In genomic region chr7:72244826-72245398, GRCh38 we compare ENCODE assay signal across 28 cellular contexts.
"Had no signal": no experiment of that assay in that cellular context is flagged by ENCODE, and none has a peak within 500 bp of the region (broad histone marks: within the 10 kb centered on the region; RNA-seq: fewer than 3 reads in every experiment).

No MANE protein-coding gene starts in this region.

- H3K27ac ChIP-seq: colonic mucosa, epithelial cell of prostate, esophagus squamous epithelium, neural progenitor cell, parathyroid adenoma, skin epidermis, spleen, testis, tibial artery had no signal

- H3K36me3 Mint-ChIP-seq: mesothelial cell of epicardium; stimulated activated memory B cell treated with anti-CD40 and anti-IgM and Interleukin-4, amounts not matched to agents 10 μg/mL and 1 μg/mL and 100 μg/mL, for 72 hours had no signal

- DNase-seq: colonic mucosa; effector CD8-positive, alpha-beta T cell; endodermal cell; esophagus squamous epithelium; kidney; mesenchymal stem cell; mucosa of descending colon; naive B cell; right cardiac atrium; spleen; stimulated activated CD4-positive, alpha-beta T cell treated with anti-CD3 and anti-CD28 coated beads, Interleukin-4, amount 100 ng/mL, for 4 hours; stimulated activated naive CD8-positive, alpha-beta T cell treated with anti-CD3 and anti-CD28 coated beads, Interleukin-15, Interleukin-2, amounts not matched to agents 100 U/mL and 50 U/mL, for 24 hours; substantia nigra; testis; tibial artery had no signal

- H2AFZ ChIP-seq: neural progenitor cell, parathyroid adenoma had no signal

- H3K79me2 ChIP-seq: parathyroid adenoma had no signal

- ATAC-seq: left lobe of liver; mucosa of descending colon; natural killer cell treated with Interleukin-12 subunit alpha and Interleukin-12 subunit beta and Interleukin-15 and Interleukin-18, amount 100 ng/mL, for 72 hours; right cardiac atrium; stimulated activated memory B cell treated with anti-CD40 and anti-IgM and Interleukin-4, amounts not matched to agents 10 μg/mL and 1 μg/mL and 100 μg/mL, for 72 hours; stimulated activated naive CD8-positive, alpha-beta T cell treated with anti-CD3 and anti-CD28 coated beads, Interleukin-15, Interleukin-2, amounts not matched to agents 100 U/mL and 50 U/mL, for 24 hours had no signal

- H3K4me1 ChIP-seq: colonic mucosa, esophagus squamous epithelium, neural progenitor cell, parathyroid adenoma, spleen, testis, tibial artery had no signal

- H3K4me1 Mint-ChIP-seq: mesothelial cell of epicardium; naive B cell; neural progenitor cell; stimulated activated memory B cell treated with anti-CD40 and anti-IgM and Interleukin-4, amounts not matched to agents 10 μg/mL and 1 μg/mL and 100 μg/mL, for 72 hours had no signal

- H3K9me3 ChIP-seq: colonic mucosa, testis had no signal

- H3K36me3 ChIP-seq: colonic mucosa, esophagus squamous epithelium, neural progenitor cell, spleen, tibial artery had no signal

- H3K27me3 ChIP-seq: colonic mucosa, esophagus squamous epithelium, neural progenitor cell, spleen, testis, tibial artery had no signal

- FAIRE-seq: frontal cortex, kidney had no signal

- H3K4me3 ChIP-seq: colonic mucosa, esophagus squamous epithelium, lung, mucosa of descending colon, neural progenitor cell, skin epidermis, spleen, testis, tibial artery had no signal

- H3K4me3 Mint-ChIP-seq: dendritic cell treated with granulocyte-macrophage colony-stimulating factor and Interleukin-4, amounts not matched to agents 40 ng/mL and 50 ng/mL, for 4 days; endodermal cell; mesothelial cell of epicardium; naive B cell; natural killer cell treated with Interleukin-12 subunit alpha and Interleukin-12 subunit beta and Interleukin-15 and Interleukin-18, amount 100 ng/mL, for 72 hours; neural progenitor cell; stimulated activated memory B cell treated with anti-CD40 and anti-IgM and Interleukin-4, amounts not matched to agents 10 μg/mL and 1 μg/mL and 100 μg/mL, for 72 hours; type B pancreatic cell had no signal

- H3K27me3 Mint-ChIP-seq: dendritic cell treated with granulocyte-macrophage colony-stimulating factor and Interleukin-4, amounts not matched to agents 40 ng/mL and 50 ng/mL, for 4 days; naive B cell; natural killer cell treated with Interleukin-12 subunit alpha and Interleukin-12 subunit beta and Interleukin-15 and Interleukin-18, amount 100 ng/mL, for 72 hours; stimulated activated memory B cell treated with anti-CD40 and anti-IgM and Interleukin-4, amounts not matched to agents 10 μg/mL and 1 μg/mL and 100 μg/mL, for 72 hours; type B pancreatic cell had no signal

- H3K4me2 ChIP-seq: neural progenitor cell had no signal

- H3K27ac Mint-ChIP-seq: dendritic cell treated with granulocyte-macrophage colony-stimulating factor and Interleukin-4, amounts not matched to agents 40 ng/mL and 50 ng/mL, for 4 days; endodermal cell; mesothelial cell of epicardium; naive B cell; natural killer cell treated with Interleukin-12 subunit alpha and Interleukin-12 subunit beta and Interleukin-15 and Interleukin-18, amount 100 ng/mL, for 72 hours; neural progenitor cell; progenitor cell of endocrine pancreas; stimulated activated memory B cell treated with anti-CD40 and anti-IgM and Interleukin-4, amounts not matched to agents 10 μg/mL and 1 μg/mL and 100 μg/mL, for 72 hours; type B pancreatic cell had no signal

- H3K9ac ChIP-seq: neural progenitor cell, parathyroid adenoma had no signal
